Comparison of ENCODE assay signal across 15 cellular contexts in genomic region chr19:48826606-48827020, GRCh38. TPM values are rescaled to one million over a fixed set of nuclear protein-coding genes. Genes with fewer than 3 reads are reported as not detected.
DNase-seq lines count a peak whose midpoint lies in the region; ATAC-seq and TF ChIP-seq lines count a peak whose summit lies in the region.
"Had no signal": no experiment of that assay in that cellular context is flagged by ENCODE, and none has a peak within 500 bp of the region (broad histone marks: within the 10 kb centered on the region; RNA-seq: fewer than 3 reads in every experiment).

No MANE protein-coding gene starts in this region.

- H3K9ac ChIP-seq in Loucy (ENCODE audit: low read depth, low read length, poor library complexity, severe bottlenecking): no peak overlapping the region
- no peak overlapping the region for H3K9ac ChIP-seq in neural progenitor cell

- H3K9me3 Mint-ChIP-seq in endothelial cell (ENCODE audit: unreplicated experiment): no peaks in the 10 kb centered on the region
- no peaks in the 10 kb centered on the region for H3K9me3 Mint-ChIP-seq in neural progenitor cell
- H3K9me3 Mint-ChIP-seq in CD8-positive, alpha-beta memory T cell: no peaks in the 10 kb centered on the region
- H3K9me3 Mint-ChIP-seq: brain had no signal

- H3K36me3 Mint-ChIP-seq in endothelial cell (ENCODE audit: low read depth, unreplicated experiment) (peaks cover 19% of the 10 kb centered on the region), neural progenitor cell (peaks cover 5% of the 10 kb centered on the region)
- no peaks in the 10 kb centered on the region for H3K36me3 Mint-ChIP-seq in CD8-positive, alpha-beta memory T cell

- H3F3A ChIP-seq in Loucy (ENCODE audit: low read depth): no peaks in the 10 kb centered on the region
- H3F3A ChIP-seq in neural progenitor cell (ENCODE audit: low read depth): no peaks in the 10 kb centered on the region

- no peaks in the 10 kb centered on the region for H4K20me1 ChIP-seq in Loucy (ENCODE audit: insufficient read depth, low read length, poor library complexity, severe bottlenecking)
- no peaks in the 10 kb centered on the region for H4K20me1 ChIP-seq in neural progenitor cell (ENCODE audit: low read depth)

- H3K4me2 ChIP-seq in Loucy (ENCODE audit: low read depth, low read length, poor library complexity, severe bottlenecking): no peak overlapping the region
- no peak overlapping the region for H3K4me2 ChIP-seq in neural progenitor cell
- H3K4me2 ChIP-seq: smooth muscle cell had no signal

- CTCF ChIA-PET in CD8-positive, alpha-beta memory T cell (lab: Charles Lee): interaction anchor here (1.2 to 3.2 kb wide), 2 partner anchors 16 to 31 kb away, joined by 3 to 14 read pairs; no protein-coding TSS in a partner anchor

- H3K4me3 ChIP-seq in Loucy (ENCODE audit: low read length, poor library complexity, severe bottlenecking): no peak overlapping the region
- H3K4me3 ChIP-seq in neural progenitor cell: no peak overlapping the region
- no peak overlapping the region for H3K4me3 ChIP-seq in CD8-positive, alpha-beta memory T cell (ENCODE audit: low read length)
- H3K4me3 ChIP-seq: heart right ventricle, smooth muscle cell had no signal

- DNase-seq in DMS53 treated with DMSO at 0.1 percent for 48 hours (lab: John Stamatoyannopoulos, UW; ENCODE audit: unreplicated experiment) (peak; percentile 45), endothelial cell (ENCODE audit: low spot score) (peak; percentile 46), neural progenitor cell (ENCODE audit: low spot score) (peak; percentile 30), NCI-H1436 treated with DMSO at 0.1 percent for 48 hours (lab: John Stamatoyannopoulos, UW) (no peak)
- no peak for DNase-seq in CD8-positive, alpha-beta memory T cell
- DNase-seq: activated naive CD4-positive, alpha-beta T cell; COR-L47; heart right ventricle; NCI-H1436; NCI-H82; Right ventricle myocardium superior had no signal

- H3K4me3 Mint-ChIP-seq in endothelial cell (ENCODE audit: unreplicated experiment) (no peak overlapping the region), neural progenitor cell (no peak overlapping the region)
- H3K4me3 Mint-ChIP-seq in CD8-positive, alpha-beta memory T cell: no peak overlapping the region
- H3K4me3 Mint-ChIP-seq: brain had no signal

- H3K36me3 ChIP-seq in Loucy (ENCODE audit: insufficient read depth, low read length) (no peaks in the 10 kb centered on the region), neural progenitor cell (no peaks in the 10 kb centered on the region)
- H3K36me3 ChIP-seq in CD8-positive, alpha-beta memory T cell (ENCODE audit: insufficient read depth, low read length): no peaks in the 10 kb centered on the region

- H3K79me2 ChIP-seq in Loucy (ENCODE audit: insufficient read depth, low read length) (no peaks in the 10 kb centered on the region), neural progenitor cell (ENCODE audit: low read depth) (no peaks in the 10 kb centered on the region)

- ATAC-seq in HG03025 (IDR thresholded peaks at IDR 0.05; ENCODE audit: low FRiP score, unreplicated experiment): no peak

- H3K9me3 ChIP-seq in Loucy (ENCODE audit: insufficient read depth, low read depth, low read length) (no peaks in the 10 kb centered on the region), neural progenitor cell (ENCODE audit: low read depth) (no peaks in the 10 kb centered on the region)
- no peaks in the 10 kb centered on the region for H3K9me3 ChIP-seq in CD8-positive, alpha-beta memory T cell (ENCODE audit: low read length)
- H3K9me3 ChIP-seq: heart right ventricle had no signal

- H3K4me1 ChIP-seq in Loucy (ENCODE audit: insufficient read depth, low read length, poor library complexity, severe bottlenecking) (no peaks in the 10 kb centered on the region), neural progenitor cell (no peaks in the 10 kb centered on the region)
- H3K4me1 ChIP-seq in CD8-positive, alpha-beta memory T cell (ENCODE audit: insufficient read depth, low read length): no peaks in the 10 kb centered on the region
- H3K4me1 ChIP-seq: heart right ventricle had no signal

- H3K9me2 ChIP-seq in Loucy (replicated peaks; ENCODE audit: low read depth, low read length): no peaks in the 10 kb centered on the region

- H3K27ac Mint-ChIP-seq in endothelial cell (ENCODE audit: unreplicated experiment): no peak overlapping the region
- no peak overlapping the region for H3K27ac Mint-ChIP-seq in neural progenitor cell
- no peak overlapping the region for H3K27ac Mint-ChIP-seq in CD8-positive, alpha-beta memory T cell
- H3K27ac Mint-ChIP-seq: brain had no signal

- H3K27me3 ChIP-seq in Loucy (ENCODE audit: insufficient read depth, low read length, poor library complexity, severe bottlenecking): no peaks in the 10 kb centered on the region
- no peaks in the 10 kb centered on the region for H3K27me3 ChIP-seq in neural progenitor cell
- H3K27me3 ChIP-seq in CD8-positive, alpha-beta memory T cell (ENCODE audit: insufficient read depth, low read length, poor library complexity, severe bottlenecking): no peaks in the 10 kb centered on the region
- H3K27me3 ChIP-seq: heart right ventricle had no signal

- no peaks in the 10 kb centered on the region for H3K4me1 Mint-ChIP-seq in endothelial cell (ENCODE audit: unreplicated experiment)
- H3K4me1 Mint-ChIP-seq in neural progenitor cell: no peaks in the 10 kb centered on the region
- no peaks in the 10 kb centered on the region for H3K4me1 Mint-ChIP-seq in CD8-positive, alpha-beta memory T cell
- H3K4me1 Mint-ChIP-seq: brain had no signal

- TF ChIP-seq CTCF in Loucy (conservative IDR thresholded peaks at IDR 0.05; ENCODE audit: low read length) (peak; percentile 35), endothelial cell (IDR thresholded peaks at IDR 0.05; ENCODE audit: unreplicated experiment) (peak; percentile 45), neural progenitor cell (IDR thresholded peaks at IDR 0.05) (peak; percentile 39)

- H2AFZ ChIP-seq in Loucy (ENCODE audit: low read length) (no peak overlapping the region), neural progenitor cell (replicated peaks) (no peak overlapping the region)

- POLR2A ChIA-PET in CD8-positive, alpha-beta memory T cell (lab: Charles Lee): interaction anchor here (1.2 kb wide), 1 partner anchor 39 kb away, joined by 5 read pairs; no protein-coding TSS in a partner anchor

- no peak overlapping the region for H3K27ac ChIP-seq in neural progenitor cell
- H3K27ac ChIP-seq in CD8-positive, alpha-beta memory T cell (ENCODE audit: low read depth, low read length): no peak overlapping the region
- H3K27ac ChIP-seq: heart right ventricle had no signal

- H3K27me3 Mint-ChIP-seq in endothelial cell (ENCODE audit: unreplicated experiment): peaks cover 3% of the 10 kb centered on the region
- peaks cover 2% of the 10 kb centered on the region for H3K27me3 Mint-ChIP-seq in neural progenitor cell (ENCODE audit: insufficient read depth, low read depth)
- no peaks in the 10 kb centered on the region for H3K27me3 Mint-ChIP-seq in CD8-positive, alpha-beta memory T cell

RNA-seq across cellular contexts. Expression of gene HSD17B14, which starts 9.7 kb away (rescaled TPM):
- 65.6 TPM for total RNA-seq in endothelial cell (ENCODE audit: unreplicated experiment)
- total RNA-seq in neural progenitor cell (ENCODE audit: low replicate concordance): 11.2 and 27.6 TPM in 2 replicates
- under 1 TPM; 0.18 to 0.37 TPM for total RNA-seq in CD8-positive, alpha-beta memory T cell
- polyA plus RNA-seq in CD8-positive, alpha-beta memory T cell: 1.1 TPM

RNA-seq across cellular contexts. Expression of gene BCAT2, which starts 15.8 kb away (rescaled TPM):
- total RNA-seq in endothelial cell (ENCODE audit: unreplicated experiment): 35.0 TPM
- 33.5 and 63.2 TPM in 2 replicates for total RNA-seq in neural progenitor cell (ENCODE audit: low replicate concordance)
- total RNA-seq in CD8-positive, alpha-beta memory T cell: 10 to 100 TPM; 61.9 to 62.6 TPM
- polyA plus RNA-seq in CD8-positive, alpha-beta memory T cell: 31.8 TPM

RNA-seq across cellular contexts. Expression of gene PLEKHA4, which starts 41.8 kb away (rescaled TPM):
- total RNA-seq in endothelial cell (ENCODE audit: unreplicated experiment) (14.1 TPM), neural progenitor cell (ENCODE audit: low replicate concordance) (6.2 and 6.3 TPM in 2 replicates)
- total RNA-seq in CD8-positive, alpha-beta memory T cell: 1 to 10 TPM; 2.5 to 4.1 TPM
- 2.7 TPM for polyA plus RNA-seq in CD8-positive, alpha-beta memory T cell

RNA-seq across cellular contexts. Expression of gene PPP1R15A, which starts 45.6 kb away (rescaled TPM):
- total RNA-seq in endothelial cell (ENCODE audit: unreplicated experiment): 65.8 TPM
- 10.6 and 19.1 TPM in 2 replicates for total RNA-seq in neural progenitor cell (ENCODE audit: low replicate concordance)
- total RNA-seq in CD8-positive, alpha-beta memory T cell: 10 to 100 TPM; 67.1 to 69.3 TPM
- 159 TPM for polyA plus RNA-seq in CD8-positive, alpha-beta memory T cell

Comparison
In these comparisons a context has a peak if more than half of its experiments do, and no peak if none do; other contexts are left out.
1. DNase-seq: peak in DMS53 treated with DMSO at 0.1 percent for 48 hours (single experiment), endothelial cell (single experiment) and neural progenitor cell (single experiment); none in NCI-H1436 treated with DMSO at 0.1 percent for 48 hours (single experiment) and CD8-positive, alpha-beta memory T cell (0 of 5).
2. Peak in every context shown above with its lines, with median percentiles within 50 percentile points of each other: CTCF ChIP-seq.